ENCODE assay signal across 1 cellular context in genomic region chr18:9216459-9216858, GRCh38.
A peak's percentile ranks its signal among the peaks of the same experiment; 100 is the strongest.
TF ChIP-seq lines count a peak whose summit lies in the region.

No MANE protein-coding gene starts in this region.

TF ChIP-seq in K562, 482 proteins besides CTCF, POLR2A, EP300 and RAD21:
- TF ChIP-seq ZNF316 (IDR thresholded peaks at IDR 0.05) (peak; percentile 83), ZFX (CRISPR knock-in tag; IDR thresholded peaks at IDR 0.05) (no peak), EWSR1 (IDR thresholded peaks at IDR 0.05; ENCODE audit: borderline replicate concordance, low read depth, partially characterized antibody) (no peak), ARID3B (CRISPR knock-in tag; IDR thresholded peaks at IDR 0.05; ENCODE audit: borderline replicate concordance) (no peak), KAT7 (CRISPR knock-in tag; IDR thresholded peaks at IDR 0.05; ENCODE audit: borderline replicate concordance) (no peak), ZMIZ1 (IDR thresholded peaks at IDR 0.05; ENCODE audit: low read depth in 2 of 2, low read length in 2 of 2) (no peak), TFE3 (CRISPR knock-in tag; IDR thresholded peaks at IDR 0.05) (no peak), C11orf30 (IDR thresholded peaks at IDR 0.05; ENCODE audit: low read depth) (peak; percentile 62)
